ENCODE assay signal across 1 cellular context in genomic region chr19:2236285-2237050, GRCh38.
TF ChIP-seq lines count a peak whose summit lies in the region.

Gene PLEKHJ1 (minus strand): TSS chr19:2236329. CDS start chr19:2236248, 81 bp downstream.
Gene SF3A2 (plus strand): TSS chr19:2236824. CDS start chr19:2243419, 6,595 bp downstream.

TF ChIP-seq in WTC11, 78 proteins besides CTCF, POLR2A, EP300 and RAD21 (continued from another document):
- TF ChIP-seq IRF1 (CRISPR knock-in tag; IDR thresholded peaks at IDR 0.05) (peak; percentile 85), NFYB (CRISPR knock-in tag; conservative IDR thresholded peaks at IDR 0.05; ENCODE audit: low read depth) (no peak), TEAD1 (CRISPR knock-in tag; IDR thresholded peaks at IDR 0.05) (peak; percentile 94), ETV6 (CRISPR knock-in tag; IDR thresholded peaks at IDR 0.05) (peak; percentile 97; the same call in 1 of the 2 replicates), FOXK1 (CRISPR knock-in tag; IDR thresholded peaks at IDR 0.05) (peak; percentile 90; the same call in 1 of the 2 replicates), SP1 (CRISPR knock-in tag; conservative IDR thresholded peaks at IDR 0.05) (peak; percentile 88), ZNF263 (CRISPR knock-in tag; IDR thresholded peaks at IDR 0.05; ENCODE audit: low read depth) (peak; percentile 29; the same call in 1 of the 2 replicates), CREM (CRISPR knock-in tag; IDR thresholded peaks at IDR 0.05) (no peak; the same call in 1 of the 2 replicates), EMX1 (CRISPR knock-in tag; IDR thresholded peaks at IDR 0.05) (no peak), ZNF396 (CRISPR knock-in tag; IDR thresholded peaks at IDR 0.05; ENCODE audit: borderline replicate concordance) (no peak), ZBTB43 (CRISPR knock-in tag; IDR thresholded peaks at IDR 0.05) (peak; percentile 84), ZNF532 (CRISPR knock-in tag; IDR thresholded peaks at IDR 0.05; ENCODE audit: borderline replicate concordance) (no peak), NR2C2 (CRISPR knock-in tag; IDR thresholded peaks at IDR 0.05) (peak; percentile 97), MAX (CRISPR knock-in tag; IDR thresholded peaks at IDR 0.05) (peak; percentile 99), NFATC4 (CRISPR knock-in tag; IDR thresholded peaks at IDR 0.05) (no peak), FOXJ3 (CRISPR knock-in tag; IDR thresholded peaks at IDR 0.05; ENCODE audit: borderline replicate concordance) (no peak), KAT7 (CRISPR knock-in tag; IDR thresholded peaks at IDR 0.05; ENCODE audit: borderline replicate concordance) (0 out of 2 replicates have a peak, but pooled peaks have one; percentile 44), ELF4 (CRISPR knock-in tag; IDR thresholded peaks at IDR 0.05; ENCODE audit: low read depth) (no peak), PRRX2 (CRISPR knock-in tag; IDR thresholded peaks at IDR 0.05) (no peak), CREB1 (CRISPR knock-in tag; IDR thresholded peaks at IDR 0.05) (peak; percentile 93), ZNF121 (CRISPR knock-in tag; IDR thresholded peaks at IDR 0.05) (0 out of 2 replicates have a peak, but pooled peaks have one; percentile 15), SMAD3 (CRISPR knock-in tag; IDR thresholded peaks at IDR 0.05; ENCODE audit: borderline replicate concordance) (no peak; the same call in none of the 2 replicates), TP53 (CRISPR knock-in tag; IDR thresholded peaks at IDR 0.05) (peak; percentile 86; the same call in 1 of the 2 replicates), ATF3 (CRISPR knock-in tag; conservative IDR thresholded peaks at IDR 0.05) (no peak), OVOL2 (CRISPR knock-in tag; IDR thresholded peaks at IDR 0.05; ENCODE audit: borderline replicate concordance) (no peak), ZNF425 (CRISPR knock-in tag; conservative IDR thresholded peaks at IDR 0.05) (no peak), ZNF138 (CRISPR knock-in tag; conservative IDR thresholded peaks at IDR 0.05) (no peak)
- TF ChIP-seq, protein P1, sequence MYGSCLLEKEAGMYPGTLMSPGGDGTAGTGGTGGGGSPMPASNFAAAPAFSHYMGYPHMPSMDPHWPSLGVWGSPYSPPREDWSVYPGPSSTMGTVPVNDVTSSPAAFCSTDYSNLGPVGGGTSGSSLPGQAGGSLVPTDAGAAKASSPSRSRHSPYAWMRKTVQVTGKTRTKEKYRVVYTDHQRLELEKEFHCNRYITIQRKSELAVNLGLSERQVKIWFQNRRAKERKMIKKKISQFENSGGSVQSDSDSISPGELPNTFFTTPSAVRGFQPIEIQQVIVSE (CRISPR knock-in tag; IDR thresholded peaks at IDR 0.05; ENCODE audit: borderline replicate concordance) = no peak
- TF ChIP-seq, protein P2, sequence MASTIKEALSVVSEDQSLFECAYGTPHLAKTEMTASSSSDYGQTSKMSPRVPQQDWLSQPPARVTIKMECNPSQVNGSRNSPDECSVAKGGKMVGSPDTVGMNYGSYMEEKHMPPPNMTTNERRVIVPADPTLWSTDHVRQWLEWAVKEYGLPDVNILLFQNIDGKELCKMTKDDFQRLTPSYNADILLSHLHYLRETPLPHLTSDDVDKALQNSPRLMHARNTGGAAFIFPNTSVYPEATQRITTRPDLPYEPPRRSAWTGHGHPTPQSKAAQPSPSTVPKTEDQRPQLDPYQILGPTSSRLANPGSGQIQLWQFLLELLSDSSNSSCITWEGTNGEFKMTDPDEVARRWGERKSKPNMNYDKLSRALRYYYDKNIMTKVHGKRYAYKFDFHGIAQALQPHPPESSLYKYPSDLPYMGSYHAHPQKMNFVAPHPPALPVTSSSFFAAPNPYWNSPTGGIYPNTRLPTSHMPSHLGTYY (CRISPR knock-in tag; IDR thresholded peaks at IDR 0.05) = no peak
- TF ChIP-seq, protein P3, sequence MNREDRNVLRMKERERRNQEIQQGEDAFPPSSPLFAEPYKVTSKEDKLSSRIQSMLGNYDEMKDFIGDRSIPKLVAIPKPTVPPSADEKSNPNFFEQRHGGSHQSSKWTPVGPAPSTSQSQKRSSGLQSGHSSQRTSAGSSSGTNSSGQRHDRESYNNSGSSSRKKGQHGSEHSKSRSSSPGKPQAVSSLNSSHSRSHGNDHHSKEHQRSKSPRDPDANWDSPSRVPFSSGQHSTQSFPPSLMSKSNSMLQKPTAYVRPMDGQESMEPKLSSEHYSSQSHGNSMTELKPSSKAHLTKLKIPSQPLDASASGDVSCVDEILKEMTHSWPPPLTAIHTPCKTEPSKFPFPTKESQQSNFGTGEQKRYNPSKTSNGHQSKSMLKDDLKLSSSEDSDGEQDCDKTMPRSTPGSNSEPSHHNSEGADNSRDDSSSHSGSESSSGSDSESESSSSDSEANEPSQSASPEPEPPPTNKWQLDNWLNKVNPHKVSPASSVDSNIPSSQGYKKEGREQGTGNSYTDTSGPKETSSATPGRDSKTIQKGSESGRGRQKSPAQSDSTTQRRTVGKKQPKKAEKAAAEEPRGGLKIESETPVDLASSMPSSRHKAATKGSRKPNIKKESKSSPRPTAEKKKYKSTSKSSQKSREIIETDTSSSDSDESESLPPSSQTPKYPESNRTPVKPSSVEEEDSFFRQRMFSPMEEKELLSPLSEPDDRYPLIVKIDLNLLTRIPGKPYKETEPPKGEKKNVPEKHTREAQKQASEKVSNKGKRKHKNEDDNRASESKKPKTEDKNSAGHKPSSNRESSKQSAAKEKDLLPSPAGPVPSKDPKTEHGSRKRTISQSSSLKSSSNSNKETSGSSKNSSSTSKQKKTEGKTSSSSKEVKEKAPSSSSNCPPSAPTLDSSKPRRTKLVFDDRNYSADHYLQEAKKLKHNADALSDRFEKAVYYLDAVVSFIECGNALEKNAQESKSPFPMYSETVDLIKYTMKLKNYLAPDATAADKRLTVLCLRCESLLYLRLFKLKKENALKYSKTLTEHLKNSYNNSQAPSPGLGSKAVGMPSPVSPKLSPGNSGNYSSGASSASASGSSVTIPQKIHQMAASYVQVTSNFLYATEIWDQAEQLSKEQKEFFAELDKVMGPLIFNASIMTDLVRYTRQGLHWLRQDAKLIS (CRISPR knock-in tag; IDR thresholded peaks at IDR 0.05; ENCODE audit: borderline replicate concordance) = peak; percentile 97; the same call in 1 of the 2 replicates
- TF ChIP-seq, protein P4, sequence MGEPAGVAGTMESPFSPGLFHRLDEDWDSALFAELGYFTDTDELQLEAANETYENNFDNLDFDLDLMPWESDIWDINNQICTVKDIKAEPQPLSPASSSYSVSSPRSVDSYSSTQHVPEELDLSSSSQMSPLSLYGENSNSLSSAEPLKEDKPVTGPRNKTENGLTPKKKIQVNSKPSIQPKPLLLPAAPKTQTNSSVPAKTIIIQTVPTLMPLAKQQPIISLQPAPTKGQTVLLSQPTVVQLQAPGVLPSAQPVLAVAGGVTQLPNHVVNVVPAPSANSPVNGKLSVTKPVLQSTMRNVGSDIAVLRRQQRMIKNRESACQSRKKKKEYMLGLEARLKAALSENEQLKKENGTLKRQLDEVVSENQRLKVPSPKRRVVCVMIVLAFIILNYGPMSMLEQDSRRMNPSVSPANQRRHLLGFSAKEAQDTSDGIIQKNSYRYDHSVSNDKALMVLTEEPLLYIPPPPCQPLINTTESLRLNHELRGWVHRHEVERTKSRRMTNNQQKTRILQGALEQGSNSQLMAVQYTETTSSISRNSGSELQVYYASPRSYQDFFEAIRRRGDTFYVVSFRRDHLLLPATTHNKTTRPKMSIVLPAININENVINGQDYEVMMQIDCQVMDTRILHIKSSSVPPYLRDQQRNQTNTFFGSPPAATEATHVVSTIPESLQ (CRISPR knock-in tag; IDR thresholded peaks at IDR 0.05) = no peak
- TF ChIP-seq, protein P5, sequence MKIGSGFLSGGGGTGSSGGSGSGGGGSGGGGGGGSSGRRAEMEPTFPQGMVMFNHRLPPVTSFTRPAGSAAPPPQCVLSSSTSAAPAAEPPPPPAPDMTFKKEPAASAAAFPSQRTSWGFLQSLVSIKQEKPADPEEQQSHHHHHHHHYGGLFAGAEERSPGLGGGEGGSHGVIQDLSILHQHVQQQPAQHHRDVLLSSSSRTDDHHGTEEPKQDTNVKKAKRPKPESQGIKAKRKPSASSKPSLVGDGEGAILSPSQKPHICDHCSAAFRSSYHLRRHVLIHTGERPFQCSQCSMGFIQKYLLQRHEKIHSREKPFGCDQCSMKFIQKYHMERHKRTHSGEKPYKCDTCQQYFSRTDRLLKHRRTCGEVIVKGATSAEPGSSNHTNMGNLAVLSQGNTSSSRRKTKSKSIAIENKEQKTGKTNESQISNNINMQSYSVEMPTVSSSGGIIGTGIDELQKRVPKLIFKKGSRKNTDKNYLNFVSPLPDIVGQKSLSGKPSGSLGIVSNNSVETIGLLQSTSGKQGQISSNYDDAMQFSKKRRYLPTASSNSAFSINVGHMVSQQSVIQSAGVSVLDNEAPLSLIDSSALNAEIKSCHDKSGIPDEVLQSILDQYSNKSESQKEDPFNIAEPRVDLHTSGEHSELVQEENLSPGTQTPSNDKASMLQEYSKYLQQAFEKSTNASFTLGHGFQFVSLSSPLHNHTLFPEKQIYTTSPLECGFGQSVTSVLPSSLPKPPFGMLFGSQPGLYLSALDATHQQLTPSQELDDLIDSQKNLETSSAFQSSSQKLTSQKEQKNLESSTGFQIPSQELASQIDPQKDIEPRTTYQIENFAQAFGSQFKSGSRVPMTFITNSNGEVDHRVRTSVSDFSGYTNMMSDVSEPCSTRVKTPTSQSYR (CRISPR knock-in tag; IDR thresholded peaks at IDR 0.05) = peak; percentile 91; the same call in 1 of the 2 replicates
- TF ChIP-seq, protein P6, sequence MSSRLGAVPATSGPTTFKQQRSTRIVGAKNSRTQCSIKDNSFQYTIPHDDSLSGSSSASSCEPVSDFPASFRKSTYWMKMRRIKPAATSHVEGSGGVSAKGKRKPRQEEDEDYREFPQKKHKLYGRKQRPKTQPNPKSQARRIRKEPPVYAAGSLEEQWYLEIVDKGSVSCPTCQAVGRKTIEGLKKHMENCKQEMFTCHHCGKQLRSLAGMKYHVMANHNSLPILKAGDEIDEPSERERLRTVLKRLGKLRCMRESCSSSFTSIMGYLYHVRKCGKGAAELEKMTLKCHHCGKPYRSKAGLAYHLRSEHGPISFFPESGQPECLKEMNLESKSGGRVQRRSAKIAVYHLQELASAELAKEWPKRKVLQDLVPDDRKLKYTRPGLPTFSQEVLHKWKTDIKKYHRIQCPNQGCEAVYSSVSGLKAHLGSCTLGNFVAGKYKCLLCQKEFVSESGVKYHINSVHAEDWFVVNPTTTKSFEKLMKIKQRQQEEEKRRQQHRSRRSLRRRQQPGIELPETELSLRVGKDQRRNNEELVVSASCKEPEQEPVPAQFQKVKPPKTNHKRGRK (CRISPR knock-in tag; IDR thresholded peaks at IDR 0.05; ENCODE audit: borderline replicate concordance) = no peak
